ENCODE assay signal across 8 cellular contexts in the genomic region with DNA sequence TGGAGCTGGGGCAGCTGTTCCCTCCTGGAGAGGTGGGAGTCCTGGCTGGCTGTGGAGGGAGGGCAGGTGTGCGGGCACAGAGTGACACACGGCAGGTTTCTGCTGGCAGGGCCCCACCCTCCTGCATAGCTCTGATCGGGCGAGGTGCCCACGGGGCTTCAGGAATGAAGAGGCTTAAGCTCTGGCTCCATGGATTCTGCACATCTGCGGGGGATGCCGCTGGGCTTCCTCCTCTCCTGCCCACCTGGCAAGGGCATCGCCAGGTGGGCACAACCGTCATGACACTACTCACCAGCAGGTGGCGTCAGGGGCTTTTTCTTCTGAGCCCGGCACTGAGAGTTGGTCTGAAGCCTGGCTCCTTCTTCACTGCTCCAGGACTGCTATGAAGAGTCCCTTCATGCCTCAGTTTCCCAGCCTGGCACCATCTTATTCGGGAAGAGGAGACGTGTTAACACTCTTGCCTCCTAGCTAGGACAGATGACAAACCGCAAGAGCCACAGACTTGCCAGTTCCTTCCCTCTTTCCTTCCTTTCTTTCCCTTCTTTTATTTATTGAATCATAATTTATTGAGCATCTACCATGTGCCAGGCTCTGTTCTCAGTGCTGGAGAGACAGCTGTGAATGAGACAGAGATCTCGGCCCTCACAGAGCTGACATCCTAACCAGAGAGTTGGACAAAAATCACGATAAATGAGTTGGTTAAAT. TPM values are rescaled to one million over a fixed set of nuclear protein-coding genes. Genes with fewer than 3 reads are reported as not detected.
DNase-seq lines count a peak whose midpoint lies in the region; ATAC-seq and TF ChIP-seq lines count a peak whose summit lies in the region.

No MANE protein-coding gene starts in this region.

- TF ChIP-seq CTCF in right lobe of liver (IDR thresholded peaks at IDR 0.05) = peak; percentile 65 to 80 (median 76)

- 29% methylated on average over 6 of the region's 16 CpGs for WGBS in right lobe of liver (ENCODE audit: insufficient coverage, low coverage, low lambda C conversion rate, missing lambda C conversion rate)

- H3K4me1 ChIP-seq in right lobe of liver = peaks cover 0 to 10% (median 4%) of the 10 kb centered on the region in 4 donors

- peak; percentile 78 for DNase-seq in DMS 273 (lab: John Stamatoyannopoulos, UW; ENCODE audit: unreplicated experiment)
- no peak for DNase-seq in DMS 273 treated with DMSO at 0.1 percent for 48 hours (lab: John Stamatoyannopoulos, UW)
- peak; percentile 36 for DNase-seq in NCI-H2196 treated with DMSO at 0.1 percent for 48 hours (lab: John Stamatoyannopoulos, UW; ENCODE audit: unreplicated experiment)
- peak; percentile 55 to 71 for DNase-seq in activated CD4-positive, alpha-beta T cell treated with anti-CD3 and anti-CD28 coated beads for 24 hours (ENCODE audit: low read depth in 2 of 2)
- peak; percentile 54 for DNase-seq in central memory CD4-positive, alpha-beta T cell
- DNase-seq in right lobe of liver = peak in 1 of 3 donors; percentile 76
- peak; percentile 29 to 59 for DNase-seq in stimulated activated CD8-positive, alpha-beta memory T cell treated with anti-CD3 and anti-CD28 coated beads, Interleukin-15, amount 100 ng/mL, for 4 hours (ENCODE audit: low read depth in 2 of 2)

- no peaks in the 10 kb centered on the region for H3K36me3 ChIP-seq in right lobe of liver

- intact Hi-C loops in right lobe of liver (cut with DNase I) = loop anchor here in 1 of 2 donors (5.0 kb wide), 1 partner anchor 77 kb away; no protein-coding TSS in a partner anchor

- no peak for TF ChIP-seq POLR2A in right lobe of liver (IDR thresholded peaks at IDR 0.05)

- no peaks in the 10 kb centered on the region for H3K9me3 ChIP-seq in right lobe of liver

- H3K27ac ChIP-seq in right lobe of liver = no peak overlapping the region

- no peak overlapping the region for H3K4me3 ChIP-seq in right lobe of liver

- no peaks in the 10 kb centered on the region for H3K27me3 ChIP-seq in right lobe of liver

- ATAC-seq in right lobe of liver (peak; percentile 45 to 65 (median 58)), HG02798 (IDR thresholded peaks at IDR 0.05; ENCODE audit: poor library complexity, unreplicated experiment) (no peak)

RNA-seq across cellular contexts. Expression of gene PAK4, which starts 15.2 kb away (rescaled TPM):
- 10 to 100 TPM; 11.4 to 16.6 (median 14.7) TPM for total RNA-seq in right lobe of liver

RNA-seq across cellular contexts. Expression of gene ACP7, which starts 26.2 kb away (rescaled TPM):
- not detected for total RNA-seq in right lobe of liver
